ENCODE assay signal across 1 cellular context in the genomic region with DNA sequence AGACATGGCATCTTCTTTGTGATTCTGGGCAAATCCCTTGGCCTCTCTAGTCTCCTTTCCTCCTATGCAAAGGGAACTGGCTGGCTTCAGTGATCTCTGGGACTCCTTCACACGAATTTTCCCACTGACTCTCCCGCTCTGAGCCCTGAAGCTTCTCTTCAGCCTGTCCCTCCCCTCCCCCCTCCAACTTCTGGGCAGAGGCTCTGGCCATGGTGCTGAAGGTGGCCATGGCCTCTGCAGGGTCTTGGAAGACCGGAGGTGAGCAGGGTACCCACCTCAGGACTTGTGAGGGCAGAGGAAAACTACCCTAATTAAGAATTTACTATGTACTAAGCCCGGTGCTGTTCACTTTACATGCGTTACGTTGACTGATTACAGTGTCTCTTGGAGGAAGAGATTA.
TF ChIP-seq lines count a peak whose summit lies in the region.

No MANE protein-coding gene starts in this region.

TF ChIP-seq in K562, 482 proteins besides CTCF, POLR2A, EP300 and RAD21 (continued from another document):
- TF ChIP-seq TCFL5 (CRISPR knock-in tag; conservative IDR thresholded peaks at IDR 0.05) (no peak), RBM39 (optimal IDR thresholded peaks at IDR 0.05; ENCODE audit: low read depth, low read length) (no peak), PCBP1 (IDR thresholded peaks at IDR 0.05; ENCODE audit: low read depth, low read length, poor library complexity, severe bottlenecking) (no peak), CREB1 (IDR thresholded peaks at IDR 0.05) (no peak), CREB1 (CRISPR knock-in tag; IDR thresholded peaks at IDR 0.05) (0 out of 2 replicates have a peak, but pooled peaks have one; percentile 7), HDAC2 (IDR thresholded peaks at IDR 0.05) (no peak), POLR2AphosphoS5 (IDR thresholded peaks at IDR 0.05; ENCODE audit: control insufficient read depth, insufficient read depth, low read depth, low read length) (no peak), YY1 (IDR thresholded peaks at IDR 0.05; ENCODE audit: borderline replicate concordance in 1 of 3, control insufficient read depth in 1 of 3, extremely low read depth in 1 of 3, insufficient read depth in 3 of 3, insufficient read length in 1 of 3, insufficient replicate concordance in 2 of 3, low read depth in 1 of 3, low read length in 2 of 3) (peak in 1 of 3 experiments; percentile 44), RBM34 (IDR thresholded peaks at IDR 0.05; ENCODE audit: borderline replicate concordance, insufficient read depth, low read length) (no peak), BMI1 (IDR thresholded peaks at IDR 0.05; ENCODE audit: low read length) (no peak), ARID2 (IDR thresholded peaks at IDR 0.05) (no peak), RB1 (IDR thresholded peaks at IDR 0.05; ENCODE audit: low read depth) (no peak), ZNF143 (CRISPR knock-in tag; IDR thresholded peaks at IDR 0.05) (no peak), SMARCC2 (IDR thresholded peaks at IDR 0.05; ENCODE audit: low read depth) (no peak), NFIC (IDR thresholded peaks at IDR 0.05) (0 out of 2 replicates have a peak, but pooled peaks have one; percentile 18), NR2C2 (CRISPR knock-in tag; IDR thresholded peaks at IDR 0.05) (no peak), NR2C2 (tag; IDR thresholded peaks at IDR 0.05) (no peak), ZNF41 (CRISPR knock-in tag; conservative IDR thresholded peaks at IDR 0.05) (no peak), NFATC3 (IDR thresholded peaks at IDR 0.05) (no peak), STAG1 (CRISPR knock-in tag; IDR thresholded peaks at IDR 0.05; ENCODE audit: borderline replicate concordance) (0 out of 2 replicates have a peak, but pooled peaks have one; percentile 25), RBM14 (IDR thresholded peaks at IDR 0.05; ENCODE audit: borderline replicate concordance, insufficient read depth, low read depth, low read length) (no peak), ATF7 (IDR thresholded peaks at IDR 0.05) (no peak), MIER1 (IDR thresholded peaks at IDR 0.05; ENCODE audit: low read depth) (peak; percentile 98), DMBX1 (CRISPR knock-in tag; IDR thresholded peaks at IDR 0.05; ENCODE audit: borderline replicate concordance) (peak; percentile 43; the same call in 1 of the 2 replicates), MTF1 (CRISPR knock-in tag; IDR thresholded peaks at IDR 0.05; ENCODE audit: borderline replicate concordance) (no peak), CEBPG (CRISPR knock-in tag; IDR thresholded peaks at IDR 0.05) (no peak), CEBPG (tag; conservative IDR thresholded peaks at IDR 0.05 in 1 of 2, IDR thresholded peaks at IDR 0.05 in 1 of 2) (no peak), ZNF23 (CRISPR knock-in tag; IDR thresholded peaks at IDR 0.05) (no peak), ZNF253 (CRISPR knock-in tag; conservative IDR thresholded peaks at IDR 0.05) (no peak), TAL1 (IDR thresholded peaks at IDR 0.05) (no peak), FOXK2 (conservative IDR thresholded peaks at IDR 0.05 in 1 of 2, IDR thresholded peaks at IDR 0.05 in 1 of 2; ENCODE audit: low read depth in 2 of 2) (no peak), ZNF785 (CRISPR knock-in tag; IDR thresholded peaks at IDR 0.05) (no peak), ZNF324 (CRISPR knock-in tag; IDR thresholded peaks at IDR 0.05) (no peak), CHD2 (IDR thresholded peaks at IDR 0.05; ENCODE audit: low read depth, low read length) (0 out of 2 replicates have a peak, but pooled peaks have one; percentile 31), ZNF384 (IDR thresholded peaks at IDR 0.05; ENCODE audit: low read depth, low read length) (no peak), PTBP1 (IDR thresholded peaks at IDR 0.05; ENCODE audit: low read depth, low read length) (no peak), NELFE (IDR thresholded peaks at IDR 0.05; ENCODE audit: insufficient read depth, insufficient read length) (no peak), ETV1 (tag; conservative IDR thresholded peaks at IDR 0.05; ENCODE audit: low read depth) (0 out of 2 replicates have a peak, but pooled peaks have one; percentile 16), SMAD4 (CRISPR knock-in tag; conservative IDR thresholded peaks at IDR 0.05) (0 out of 2 replicates have a peak, but pooled peaks have one; percentile 45), L3MBTL2 (IDR thresholded peaks at IDR 0.05) (no peak), ZNF445 (CRISPR knock-in tag; IDR thresholded peaks at IDR 0.05; ENCODE audit: low read depth) (no peak), FOXJ2 (tag; IDR thresholded peaks at IDR 0.05) (no peak), CEBPB (tag; IDR thresholded peaks at IDR 0.05) (no peak), ZNF778 (CRISPR knock-in tag; IDR thresholded peaks at IDR 0.05) (no peak), ZNF717 (CRISPR knock-in tag; IDR thresholded peaks at IDR 0.05) (no peak)
- TF ChIP-seq, protein P1, sequence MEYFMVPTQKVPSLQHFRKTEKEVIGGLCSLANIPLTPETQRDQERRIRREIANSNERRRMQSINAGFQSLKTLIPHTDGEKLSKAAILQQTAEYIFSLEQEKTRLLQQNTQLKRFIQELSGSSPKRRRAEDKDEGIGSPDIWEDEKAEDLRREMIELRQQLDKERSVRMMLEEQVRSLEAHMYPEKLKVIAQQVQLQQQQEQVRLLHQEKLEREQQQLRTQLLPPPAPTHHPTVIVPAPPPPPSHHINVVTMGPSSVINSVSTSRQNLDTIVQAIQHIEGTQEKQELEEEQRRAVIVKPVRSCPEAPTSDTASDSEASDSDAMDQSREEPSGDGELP (CRISPR knock-in tag; IDR thresholded peaks at IDR 0.05; ENCODE audit: borderline replicate concordance): peak; percentile 44; the same call in 1 of the 2 replicates
- TF ChIP-seq, protein P2, sequence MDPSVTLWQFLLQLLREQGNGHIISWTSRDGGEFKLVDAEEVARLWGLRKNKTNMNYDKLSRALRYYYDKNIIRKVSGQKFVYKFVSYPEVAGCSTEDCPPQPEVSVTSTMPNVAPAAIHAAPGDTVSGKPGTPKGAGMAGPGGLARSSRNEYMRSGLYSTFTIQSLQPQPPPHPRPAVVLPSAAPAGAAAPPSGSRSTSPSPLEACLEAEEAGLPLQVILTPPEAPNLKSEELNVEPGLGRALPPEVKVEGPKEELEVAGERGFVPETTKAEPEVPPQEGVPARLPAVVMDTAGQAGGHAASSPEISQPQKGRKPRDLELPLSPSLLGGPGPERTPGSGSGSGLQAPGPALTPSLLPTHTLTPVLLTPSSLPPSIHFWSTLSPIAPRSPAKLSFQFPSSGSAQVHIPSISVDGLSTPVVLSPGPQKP (CRISPR knock-in tag; IDR thresholded peaks at IDR 0.05): no peak
- TF ChIP-seq, protein P3, sequence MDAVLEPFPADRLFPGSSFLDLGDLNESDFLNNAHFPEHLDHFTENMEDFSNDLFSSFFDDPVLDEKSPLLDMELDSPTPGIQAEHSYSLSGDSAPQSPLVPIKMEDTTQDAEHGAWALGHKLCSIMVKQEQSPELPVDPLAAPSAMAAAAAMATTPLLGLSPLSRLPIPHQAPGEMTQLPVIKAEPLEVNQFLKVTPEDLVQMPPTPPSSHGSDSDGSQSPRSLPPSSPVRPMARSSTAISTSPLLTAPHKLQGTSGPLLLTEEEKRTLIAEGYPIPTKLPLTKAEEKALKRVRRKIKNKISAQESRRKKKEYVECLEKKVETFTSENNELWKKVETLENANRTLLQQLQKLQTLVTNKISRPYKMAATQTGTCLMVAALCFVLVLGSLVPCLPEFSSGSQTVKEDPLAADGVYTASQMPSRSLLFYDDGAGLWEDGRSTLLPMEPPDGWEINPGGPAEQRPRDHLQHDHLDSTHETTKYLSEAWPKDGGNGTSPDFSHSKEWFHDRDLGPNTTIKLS (IDR thresholded peaks at IDR 0.05; ENCODE audit: borderline replicate concordance, low read depth): no peak
- TF ChIP-seq, protein P4, sequence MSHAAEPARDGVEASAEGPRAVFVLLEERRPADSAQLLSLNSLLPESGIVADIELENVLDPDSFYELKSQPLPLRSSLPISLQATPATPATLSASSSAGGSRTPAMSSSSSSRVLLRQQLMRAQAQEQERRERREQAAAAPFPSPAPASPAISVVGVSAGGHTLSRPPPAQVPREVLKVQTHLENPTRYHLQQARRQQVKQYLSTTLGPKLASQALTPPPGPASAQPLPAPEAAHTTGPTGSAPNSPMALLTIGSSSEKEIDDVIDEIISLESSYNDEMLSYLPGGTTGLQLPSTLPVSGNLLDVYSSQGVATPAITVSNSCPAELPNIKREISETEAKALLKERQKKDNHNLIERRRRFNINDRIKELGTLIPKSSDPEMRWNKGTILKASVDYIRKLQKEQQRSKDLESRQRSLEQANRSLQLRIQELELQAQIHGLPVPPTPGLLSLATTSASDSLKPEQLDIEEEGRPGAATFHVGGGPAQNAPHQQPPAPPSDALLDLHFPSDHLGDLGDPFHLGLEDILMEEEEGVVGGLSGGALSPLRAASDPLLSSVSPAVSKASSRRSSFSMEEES (CRISPR knock-in tag; IDR thresholded peaks at IDR 0.05): no peak
- TF ChIP-seq, protein P5, sequence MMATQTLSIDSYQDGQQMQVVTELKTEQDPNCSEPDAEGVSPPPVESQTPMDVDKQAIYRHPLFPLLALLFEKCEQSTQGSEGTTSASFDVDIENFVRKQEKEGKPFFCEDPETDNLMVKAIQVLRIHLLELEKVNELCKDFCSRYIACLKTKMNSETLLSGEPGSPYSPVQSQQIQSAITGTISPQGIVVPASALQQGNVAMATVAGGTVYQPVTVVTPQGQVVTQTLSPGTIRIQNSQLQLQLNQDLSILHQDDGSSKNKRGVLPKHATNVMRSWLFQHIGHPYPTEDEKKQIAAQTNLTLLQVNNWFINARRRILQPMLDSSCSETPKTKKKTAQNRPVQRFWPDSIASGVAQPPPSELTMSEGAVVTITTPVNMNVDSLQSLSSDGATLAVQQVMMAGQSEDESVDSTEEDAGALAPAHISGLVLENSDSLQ (IDR thresholded peaks at IDR 0.05): no peak
- TF ChIP-seq, protein P6, sequence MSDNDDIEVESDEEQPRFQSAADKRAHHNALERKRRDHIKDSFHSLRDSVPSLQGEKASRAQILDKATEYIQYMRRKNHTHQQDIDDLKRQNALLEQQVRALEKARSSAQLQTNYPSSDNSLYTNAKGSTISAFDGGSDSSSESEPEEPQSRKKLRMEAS (CRISPR knock-in tag; IDR thresholded peaks at IDR 0.05): no peak
- TF ChIP-seq, protein P7, sequence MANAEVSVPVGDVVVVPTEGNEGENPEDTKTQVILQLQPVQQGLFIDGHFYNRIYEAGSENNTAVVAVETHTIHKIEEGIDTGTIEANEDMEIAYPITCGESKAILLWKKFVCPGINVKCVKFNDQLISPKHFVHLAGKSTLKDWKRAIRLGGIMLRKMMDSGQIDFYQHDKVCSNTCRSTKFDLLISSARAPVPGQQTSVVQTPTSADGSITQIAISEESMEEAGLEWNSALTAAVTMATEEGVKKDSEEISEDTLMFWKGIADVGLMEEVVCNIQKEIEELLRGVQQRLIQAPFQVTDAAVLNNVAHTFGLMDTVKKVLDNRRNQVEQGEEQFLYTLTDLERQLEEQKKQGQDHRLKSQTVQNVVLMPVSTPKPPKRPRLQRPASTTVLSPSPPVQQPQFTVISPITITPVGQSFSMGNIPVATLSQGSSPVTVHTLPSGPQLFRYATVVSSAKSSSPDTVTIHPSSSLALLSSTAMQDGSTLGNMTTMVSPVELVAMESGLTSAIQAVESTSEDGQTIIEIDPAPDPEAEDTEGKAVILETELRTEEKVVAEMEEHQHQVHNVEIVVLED (CRISPR knock-in tag; IDR thresholded peaks at IDR 0.05): 0 out of 2 replicates have a peak, but pooled peaks have one; percentile 13
- TF ChIP-seq, protein P8, sequence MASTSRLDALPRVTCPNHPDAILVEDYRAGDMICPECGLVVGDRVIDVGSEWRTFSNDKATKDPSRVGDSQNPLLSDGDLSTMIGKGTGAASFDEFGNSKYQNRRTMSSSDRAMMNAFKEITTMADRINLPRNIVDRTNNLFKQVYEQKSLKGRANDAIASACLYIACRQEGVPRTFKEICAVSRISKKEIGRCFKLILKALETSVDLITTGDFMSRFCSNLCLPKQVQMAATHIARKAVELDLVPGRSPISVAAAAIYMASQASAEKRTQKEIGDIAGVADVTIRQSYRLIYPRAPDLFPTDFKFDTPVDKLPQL (IDR thresholded peaks at IDR 0.05; ENCODE audit: extremely low read depth, insufficient read length): no peak
- TF ChIP-seq, protein P9, sequence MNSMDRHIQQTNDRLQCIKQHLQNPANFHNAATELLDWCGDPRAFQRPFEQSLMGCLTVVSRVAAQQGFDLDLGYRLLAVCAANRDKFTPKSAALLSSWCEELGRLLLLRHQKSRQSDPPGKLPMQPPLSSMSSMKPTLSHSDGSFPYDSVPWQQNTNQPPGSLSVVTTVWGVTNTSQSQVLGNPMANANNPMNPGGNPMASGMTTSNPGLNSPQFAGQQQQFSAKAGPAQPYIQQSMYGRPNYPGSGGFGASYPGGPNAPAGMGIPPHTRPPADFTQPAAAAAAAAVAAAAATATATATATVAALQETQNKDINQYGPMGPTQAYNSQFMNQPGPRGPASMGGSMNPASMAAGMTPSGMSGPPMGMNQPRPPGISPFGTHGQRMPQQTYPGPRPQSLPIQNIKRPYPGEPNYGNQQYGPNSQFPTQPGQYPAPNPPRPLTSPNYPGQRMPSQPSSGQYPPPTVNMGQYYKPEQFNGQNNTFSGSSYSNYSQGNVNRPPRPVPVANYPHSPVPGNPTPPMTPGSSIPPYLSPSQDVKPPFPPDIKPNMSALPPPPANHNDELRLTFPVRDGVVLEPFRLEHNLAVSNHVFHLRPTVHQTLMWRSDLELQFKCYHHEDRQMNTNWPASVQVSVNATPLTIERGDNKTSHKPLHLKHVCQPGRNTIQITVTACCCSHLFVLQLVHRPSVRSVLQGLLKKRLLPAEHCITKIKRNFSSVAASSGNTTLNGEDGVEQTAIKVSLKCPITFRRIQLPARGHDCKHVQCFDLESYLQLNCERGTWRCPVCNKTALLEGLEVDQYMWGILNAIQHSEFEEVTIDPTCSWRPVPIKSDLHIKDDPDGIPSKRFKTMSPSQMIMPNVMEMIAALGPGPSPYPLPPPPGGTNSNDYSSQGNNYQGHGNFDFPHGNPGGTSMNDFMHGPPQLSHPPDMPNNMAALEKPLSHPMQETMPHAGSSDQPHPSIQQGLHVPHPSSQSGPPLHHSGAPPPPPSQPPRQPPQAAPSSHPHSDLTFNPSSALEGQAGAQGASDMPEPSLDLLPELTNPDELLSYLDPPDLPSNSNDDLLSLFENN (IDR thresholded peaks at IDR 0.05; ENCODE audit: low read depth in 2 of 2, low read length in 2 of 2): no peak
- TF ChIP-seq, protein P10, sequence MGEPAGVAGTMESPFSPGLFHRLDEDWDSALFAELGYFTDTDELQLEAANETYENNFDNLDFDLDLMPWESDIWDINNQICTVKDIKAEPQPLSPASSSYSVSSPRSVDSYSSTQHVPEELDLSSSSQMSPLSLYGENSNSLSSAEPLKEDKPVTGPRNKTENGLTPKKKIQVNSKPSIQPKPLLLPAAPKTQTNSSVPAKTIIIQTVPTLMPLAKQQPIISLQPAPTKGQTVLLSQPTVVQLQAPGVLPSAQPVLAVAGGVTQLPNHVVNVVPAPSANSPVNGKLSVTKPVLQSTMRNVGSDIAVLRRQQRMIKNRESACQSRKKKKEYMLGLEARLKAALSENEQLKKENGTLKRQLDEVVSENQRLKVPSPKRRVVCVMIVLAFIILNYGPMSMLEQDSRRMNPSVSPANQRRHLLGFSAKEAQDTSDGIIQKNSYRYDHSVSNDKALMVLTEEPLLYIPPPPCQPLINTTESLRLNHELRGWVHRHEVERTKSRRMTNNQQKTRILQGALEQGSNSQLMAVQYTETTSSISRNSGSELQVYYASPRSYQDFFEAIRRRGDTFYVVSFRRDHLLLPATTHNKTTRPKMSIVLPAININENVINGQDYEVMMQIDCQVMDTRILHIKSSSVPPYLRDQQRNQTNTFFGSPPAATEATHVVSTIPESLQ (CRISPR knock-in tag; IDR thresholded peaks at IDR 0.05): no peak
